ENCODE assay signal across 18 cellular contexts in genomic region chr12:18681818-18682217, GRCh38. TPM values are rescaled to one million over a fixed set of nuclear protein-coding genes. Genes with fewer than 3 reads are reported as not detected.
DNase-seq lines count a peak whose midpoint lies in the region; ATAC-seq and TF ChIP-seq lines count a peak whose summit lies in the region.
"Had no signal": no experiment of that assay in that cellular context is flagged by ENCODE, and none has a peak within 500 bp of the region (broad histone marks: within the 10 kb centered on the region; RNA-seq: fewer than 3 reads in every experiment).

No MANE protein-coding gene starts in this region.

- DNase-seq in NT2/D1 (ENCODE audit: low read depth, low spot score), result peak; percentile 92
- peak; percentile 1 to 10 for DNase-seq in erythroblast (lab: John Stamatoyannopoulos, UW)
- DNase-seq in activated CD4-positive, alpha-beta T cell treated with anti-CD3 and anti-CD28 coated beads, Interleukin-2, amount 10 ng/mL, durations not matched to agents 7 days and 5 days, result no peak
- DNase-seq in effector memory CD8-positive, alpha-beta T cell, result no peak
- DNase-seq in DMS153 (lab: John Stamatoyannopoulos, UW), result no peak
- no peak for DNase-seq in foreskin fibroblast
- DNase-seq: C1 segment of cervical spinal cord; Calu3; CD4-positive, alpha-beta T cell; DMS 273 treated with DMSO at 0.1 percent for 48 hours; DMS79; KBM-7 had no signal

- no peak overlapping the region for H3K4me3 ChIP-seq in NT2/D1 (ENCODE audit: insufficient read length, low read depth)
- H3K4me3 ChIP-seq in iPS-20b (ENCODE audit: low read length), result peak overlapping the region; percentile 0; the same call in 1 of the 2 replicates
- H3K4me3 ChIP-seq in foreskin fibroblast (ENCODE audit: low read depth in 1 of 2, low read length in 2 of 2), result no peak overlapping the region
- H3K4me3 ChIP-seq: GM12878 had no signal

- no peaks in the 10 kb centered on the region for H3K36me3 ChIP-seq in NT2/D1 (ENCODE audit: insufficient read depth, insufficient read length, low read length)
- no peaks in the 10 kb centered on the region for H3K36me3 ChIP-seq in iPS-20b (ENCODE audit: insufficient read depth, low read depth, low read length)

- no peak overlapping the region for H3K27ac ChIP-seq in iPS-20b (ENCODE audit: low read length)

- H3K9ac ChIP-seq in NT2/D1 (ENCODE audit: insufficient read length, low read depth), result no peak overlapping the region
- no peak overlapping the region for H3K9ac ChIP-seq in iPS-20b (ENCODE audit: low read depth, low read length)

- no peak for TF ChIP-seq POLR2A in erythroblast (IDR thresholded peaks at IDR 0.05; ENCODE audit: low read length)

- no peaks in the 10 kb centered on the region for H3K4me1 Mint-ChIP-seq in activated CD4-positive, alpha-beta T cell treated with anti-CD3 and anti-CD28 coated beads, Interleukin-2, amount 10 ng/mL, durations not matched to agents 7 days and 5 days
- H3K4me1 Mint-ChIP-seq in effector memory CD8-positive, alpha-beta T cell (ENCODE audit: low read depth in 2 of 2), result no peaks in the 10 kb centered on the region
- H3K4me1 Mint-ChIP-seq: B cell had no signal

- H3K9me3 ChIP-seq in NT2/D1 (ENCODE audit: insufficient read depth, low read length) (no peaks in the 10 kb centered on the region), iPS-20b (ENCODE audit: insufficient read depth, low read depth, low read length) (no peaks in the 10 kb centered on the region)

- H3K27me3 ChIP-seq in NT2/D1 (ENCODE audit: insufficient read depth, insufficient read length) (no peaks in the 10 kb centered on the region), iPS-20b (ENCODE audit: insufficient read depth, low read length) (no peaks in the 10 kb centered on the region)

- no peaks in the 10 kb centered on the region for H3K9me3 Mint-ChIP-seq in activated CD4-positive, alpha-beta T cell treated with anti-CD3 and anti-CD28 coated beads, Interleukin-2, amount 10 ng/mL, durations not matched to agents 7 days and 5 days
- peaks cover 0 to 4% of the 10 kb centered on the region in 2 donors for H3K9me3 Mint-ChIP-seq in effector memory CD8-positive, alpha-beta T cell

- no peaks in the 10 kb centered on the region for H3K36me3 Mint-ChIP-seq in activated CD4-positive, alpha-beta T cell treated with anti-CD3 and anti-CD28 coated beads, Interleukin-2, amount 10 ng/mL, durations not matched to agents 7 days and 5 days (ENCODE audit: low read depth)
- H3K36me3 Mint-ChIP-seq in effector memory CD8-positive, alpha-beta T cell (ENCODE audit: insufficient read depth), result no peaks in the 10 kb centered on the region

- H3K4me3 Mint-ChIP-seq in activated CD4-positive, alpha-beta T cell treated with anti-CD3 and anti-CD28 coated beads, Interleukin-2, amount 10 ng/mL, durations not matched to agents 7 days and 5 days, result no peak overlapping the region
- H3K4me3 Mint-ChIP-seq in effector memory CD8-positive, alpha-beta T cell, result no peak overlapping the region
- H3K4me3 Mint-ChIP-seq: B cell; CD4-positive, alpha-beta T cell had no signal

- ATAC-seq in effector memory CD8-positive, alpha-beta T cell (replicated peaks), result no peak
- ATAC-seq: GM12878, HCT116 had no signal

- no peak overlapping the region for H3K27ac Mint-ChIP-seq in activated CD4-positive, alpha-beta T cell treated with anti-CD3 and anti-CD28 coated beads, Interleukin-2, amount 10 ng/mL, durations not matched to agents 7 days and 5 days
- H3K27ac Mint-ChIP-seq in effector memory CD8-positive, alpha-beta T cell, result no peak overlapping the region
- H3K27ac Mint-ChIP-seq: B cell; CD4-positive, alpha-beta T cell had no signal

- CTCF ChIA-PET in activated CD4-positive, alpha-beta T cell treated with anti-CD3 and anti-CD28 coated beads, Interleukin-2, amount 10 ng/mL, durations not matched to agents 7 days and 5 days (lab: Charles Lee), result no interaction called here

- no peaks in the 10 kb centered on the region for H3K27me3 Mint-ChIP-seq in activated CD4-positive, alpha-beta T cell treated with anti-CD3 and anti-CD28 coated beads, Interleukin-2, amount 10 ng/mL, durations not matched to agents 7 days and 5 days
- no peaks in the 10 kb centered on the region for H3K27me3 Mint-ChIP-seq in effector memory CD8-positive, alpha-beta T cell
- H3K27me3 Mint-ChIP-seq: B cell; CD4-positive, alpha-beta T cell had no signal

- POLR2A ChIA-PET in activated CD4-positive, alpha-beta T cell treated with anti-CD3 and anti-CD28 coated beads, Interleukin-2, amount 10 ng/mL, durations not matched to agents 7 days and 5 days (lab: Charles Lee), result no interaction called here

- TF ChIP-seq CTCF in foreskin fibroblast (IDR thresholded peaks at IDR 0.05; ENCODE audit: low read depth, low read length), result no peak

- no peaks in the 10 kb centered on the region for H3K4me1 ChIP-seq in NT2/D1 (ENCODE audit: insufficient read depth, insufficient read length)
- peaks cover 19% of the 10 kb centered on the region for H3K4me1 ChIP-seq in iPS-20b (ENCODE audit: insufficient read depth, low read length)

RNA-seq across cellular contexts. Expression of gene PLCZ1, which starts 56.0 kb away (rescaled TPM):
- not detected for total RNA-seq in activated CD4-positive, alpha-beta T cell treated with anti-CD3 and anti-CD28 coated beads, Interleukin-2, amount 10 ng/mL, durations not matched to agents 7 days and 5 days
- total RNA-seq: B cell; Calu3; CD4-positive, alpha-beta T cell; G401; GM12878; H4 had no signal

RNA-seq across cellular contexts. Expression of gene CAPZA3, which starts 56.1 kb away (rescaled TPM):
- not detected for total RNA-seq in activated CD4-positive, alpha-beta T cell treated with anti-CD3 and anti-CD28 coated beads, Interleukin-2, amount 10 ng/mL, durations not matched to agents 7 days and 5 days
- total RNA-seq: B cell; CD4-positive, alpha-beta T cell; G401; GM12878; H4 had no signal

Comparison
In these comparisons a context has a peak if more than half of its experiments do, and no peak if none do; other contexts are left out.
1. DNase-seq: peak in NT2/D1 (single experiment) and erythroblast (2 of 2); none in activated CD4-positive, alpha-beta T cell treated with anti-CD3 and anti-CD28 coated beads, Interleukin-2, amount 10 ng/mL, durations not matched to agents 7 days and 5 days (single experiment), effector memory CD8-positive, alpha-beta T cell (0 of 3), DMS153 (single experiment) and foreskin fibroblast (0 of 2).